ENCODE assay signal across 8 cellular contexts in the genomic region with DNA sequence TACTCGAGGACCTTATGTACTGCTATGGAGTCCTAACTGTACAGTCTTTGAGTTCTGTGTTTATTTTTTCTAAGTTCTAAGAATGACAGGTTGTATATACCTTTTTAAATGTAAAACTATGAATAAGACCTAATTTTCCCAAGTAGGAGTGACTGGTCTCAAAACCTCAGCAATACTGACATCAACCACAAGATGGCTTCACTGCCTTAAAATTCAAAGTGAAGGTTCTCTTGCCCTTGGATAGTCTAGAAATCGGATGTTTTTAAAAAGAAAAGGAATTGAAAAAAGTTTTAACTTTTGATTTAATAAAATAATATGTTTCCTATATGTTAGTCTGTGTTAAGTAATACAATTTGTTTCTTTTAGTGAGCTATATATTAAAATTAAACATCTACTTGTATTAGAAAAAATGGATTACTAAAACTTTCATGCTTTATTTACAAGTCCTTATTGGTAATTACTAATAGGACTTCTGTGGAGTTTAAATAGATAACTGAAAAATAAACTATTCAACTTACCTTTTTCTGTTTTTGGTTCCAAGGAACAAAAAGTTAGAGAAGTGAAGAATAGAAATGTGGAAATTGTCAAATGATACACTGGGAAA. TPM values are rescaled to one million over a fixed set of nuclear protein-coding genes. Genes with fewer than 3 reads are reported as not detected.
DNase-seq lines count a peak whose midpoint lies in the region; TF ChIP-seq lines count a peak whose summit lies in the region.

No MANE protein-coding gene starts in this region.

- H3K27ac ChIP-seq in left ventricle myocardium inferior (replicated peaks) (no peak overlapping the region), spleen (no peak overlapping the region)

- H3K27ac Mint-ChIP-seq in activated naive CD4-positive, alpha-beta T cell treated with anti-CD3 and anti-CD28 coated beads, Interleukin-2, amount 10 ng/mL, durations not matched to agents 7 days and 5 days: no peak overlapping the region

- CTCF ChIA-PET in activated naive CD4-positive, alpha-beta T cell treated with anti-CD3 and anti-CD28 coated beads, Interleukin-2, amount 10 ng/mL, durations not matched to agents 7 days and 5 days (lab: Charles Lee): interaction anchor here (0.5 to 1.2 kb wide), 4 partner anchors 12 to 20 kb away, joined by 3 to 4 read pairs (median 4); no protein-coding TSS in a partner anchor

- peaks cover 4% of the 10 kb centered on the region for H3K4me1 ChIP-seq in left ventricle myocardium inferior
- no peaks in the 10 kb centered on the region for H3K4me1 ChIP-seq in spleen

- no peak overlapping the region for H3K4me3 ChIP-seq in WI38 (ENCODE audit: low read depth, low read length)
- H3K4me3 ChIP-seq in left ventricle myocardium inferior: no peak overlapping the region
- H3K4me3 ChIP-seq in spleen: no peak overlapping the region

- peak; percentile 31 for DNase-seq in activated naive CD4-positive, alpha-beta T cell treated with anti-CD3 and anti-CD28 coated beads, Interleukin-2, amount 10 ng/mL, durations not matched to agents 7 days and 5 days
- DNase-seq in activated naive CD4-positive, alpha-beta T cell treated with anti-CD3 and anti-CD28 coated beads, Interleukin-2, amount 50 U/mL, for 16 hours: no peak
- DNase-seq in HCEC 1CT: peak; percentile 35
- DNase-seq in MV-4-11 (lab: John Stamatoyannopoulos, UW): peak; percentile 26
- DNase-seq in left ventricle myocardium inferior: no peak
- no peak for DNase-seq in spleen
- DNase-seq in NCI-H526 treated with DMSO at 0.1 percent for 48 hours (lab: John Stamatoyannopoulos, UW): no peak

- no peak overlapping the region for H3K4me3 Mint-ChIP-seq in activated naive CD4-positive, alpha-beta T cell treated with anti-CD3 and anti-CD28 coated beads, Interleukin-2, amount 10 ng/mL, durations not matched to agents 7 days and 5 days

- no peaks in the 10 kb centered on the region for H3K4me1 Mint-ChIP-seq in activated naive CD4-positive, alpha-beta T cell treated with anti-CD3 and anti-CD28 coated beads, Interleukin-2, amount 10 ng/mL, durations not matched to agents 7 days and 5 days

- WGBS in spleen, 5 donors: 31 to 58% (median 52%) methylated on average over 2 of the region's 2 CpGs

- H3K27me3 Mint-ChIP-seq in activated naive CD4-positive, alpha-beta T cell treated with anti-CD3 and anti-CD28 coated beads, Interleukin-2, amount 10 ng/mL, durations not matched to agents 7 days and 5 days: no peaks in the 10 kb centered on the region

- H3K36me3 ChIP-seq in left ventricle myocardium inferior (no peaks in the 10 kb centered on the region), spleen (peaks cover 0 to 12% (median 0%) of the 10 kb centered on the region in 6 donors)

- TF ChIP-seq POLR2A in spleen (IDR thresholded peaks at IDR 0.05): no peak

- H3K27me3 ChIP-seq in left ventricle myocardium inferior (ENCODE audit: low read depth) (no peaks in the 10 kb centered on the region), spleen (replicated peaks in 1 of 7) (no peaks in the 10 kb centered on the region)

- H3K9me3 Mint-ChIP-seq in activated naive CD4-positive, alpha-beta T cell treated with anti-CD3 and anti-CD28 coated beads, Interleukin-2, amount 10 ng/mL, durations not matched to agents 7 days and 5 days: no peaks in the 10 kb centered on the region

- no peaks in the 10 kb centered on the region for H3K36me3 Mint-ChIP-seq in activated naive CD4-positive, alpha-beta T cell treated with anti-CD3 and anti-CD28 coated beads, Interleukin-2, amount 10 ng/mL, durations not matched to agents 7 days and 5 days

- intact Hi-C loops in left ventricle myocardium inferior (cut with micrococcal nuclease): no loop called here
- intact Hi-C loops in spleen (cut with DNase I; ENCODE audit: low total_unique reads): no loop called here

- TF ChIP-seq CTCF in WI38 (IDR thresholded peaks at IDR 0.05; ENCODE audit: low read depth, low read length) (peak; percentile 71), left ventricle myocardium inferior (IDR thresholded peaks at IDR 0.05; ENCODE audit: borderline replicate concordance) (peak; percentile 83), spleen (IDR thresholded peaks at IDR 0.05 in 8 of 11, conservative IDR thresholded peaks at IDR 0.05 in 3 of 11) (peak; percentile 15 to 68 (median 54))

- H3K9me3 ChIP-seq in left ventricle myocardium inferior (replicated peaks): no peaks in the 10 kb centered on the region
- no peaks in the 10 kb centered on the region for H3K9me3 ChIP-seq in spleen

RNA-seq across cellular contexts. Expression of a gene that starts 52.0 kb away (rescaled TPM):
- total RNA-seq in left ventricle myocardium inferior (46.6 TPM), spleen (10 to 100 TPM; 20.4 to 36.4 (median 26.5) TPM)
- polyA plus RNA-seq in spleen: 10 to 100 TPM in 2 of 3 donors, 1 to 10 TPM in 1; 9.5 to 11.4 (median 11.4) TPM

Comparison
In these comparisons a context has a peak if more than half of its experiments do, and no peak if none do; other contexts are left out.
1. DNase-seq: peak in activated naive CD4-positive, alpha-beta T cell treated with anti-CD3 and anti-CD28 coated beads, Interleukin-2, amount 10 ng/mL, durations not matched to agents 7 days and 5 days (single experiment), HCEC 1CT (single experiment) and MV-4-11 (single experiment); none in activated naive CD4-positive, alpha-beta T cell treated with anti-CD3 and anti-CD28 coated beads, Interleukin-2, amount 50 U/mL, for 16 hours (single experiment), left ventricle myocardium inferior (single experiment), spleen (single experiment) and NCI-H526 treated with DMSO at 0.1 percent for 48 hours (single experiment).
2. Peak in every context shown above with its lines, with median percentiles within 50 percentile points of each other: CTCF ChIP-seq.